In the genomic region with DNA sequence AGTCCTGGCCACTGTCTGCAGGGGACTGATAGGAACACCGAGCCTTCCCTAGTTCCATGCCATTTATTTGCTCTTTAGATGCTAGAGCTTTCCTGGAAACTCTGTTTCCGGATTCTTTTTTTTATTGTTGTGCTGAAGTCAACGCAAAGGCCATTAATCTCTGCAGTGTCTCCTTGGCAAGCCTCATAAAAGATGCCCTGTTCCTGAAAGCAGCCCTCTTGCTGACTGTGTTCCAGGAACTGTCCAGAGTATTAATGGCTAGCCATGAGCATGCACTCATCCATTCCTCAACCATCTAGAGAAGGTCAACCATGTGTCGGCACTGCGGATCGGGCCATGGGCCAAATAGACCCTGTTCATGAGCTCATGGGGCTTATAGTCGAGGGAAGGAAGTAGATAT, we compare ENCODE assay signal across 25 cellular contexts. TPM values are rescaled to one million over a fixed set of nuclear protein-coding genes. Genes with fewer than 3 reads are reported as not detected.
DNase-seq lines count a peak whose midpoint lies in the region; ATAC-seq, FAIRE-seq and TF ChIP-seq lines count a peak whose summit lies in the region.
"Had no signal": no experiment of that assay in that cellular context is flagged by ENCODE, and none has a peak within 500 bp of the region (broad histone marks: within the 10 kb centered on the region; RNA-seq: fewer than 3 reads in every experiment).

No MANE protein-coding gene starts in this region.

- H3K4me3 Mint-ChIP-seq in astrocyte (ENCODE audit: unreplicated experiment) = no peak overlapping the region
- H3K4me3 Mint-ChIP-seq: CD4-positive, alpha-beta T cell; memory B cell had no signal

- H2AFZ ChIP-seq in astrocyte (ENCODE audit: low read depth, low read length) = no peak overlapping the region

- FAIRE-seq in astrocyte (lab: Jason Lieb, UNC) = no peak
- FAIRE-seq: GM12892 had no signal

- H3K9me3 Mint-ChIP-seq in astrocyte (ENCODE audit: unreplicated experiment) = no peaks in the 10 kb centered on the region
- H3K9me3 Mint-ChIP-seq: CD4-positive, alpha-beta T cell; memory B cell had no signal

- no peaks in the 10 kb centered on the region for H3K36me3 ChIP-seq in heart right ventricle
- H3K36me3 ChIP-seq in astrocyte (ENCODE audit: insufficient read depth, low read length) = no peaks in the 10 kb centered on the region
- no peaks in the 10 kb centered on the region for H3K36me3 ChIP-seq in muscle layer of colon (ENCODE audit: insufficient read depth, low read length)
- no peaks in the 10 kb centered on the region for H3K36me3 ChIP-seq in aorta (ENCODE audit: control insufficient read depth in 1 of 2, insufficient read depth in 2 of 2, low read length in 1 of 2)
- H3K36me3 ChIP-seq: breast epithelium, esophagus squamous epithelium, neutrophil had no signal

- DNase-seq in heart right ventricle = no peak
- DNase-seq in cardiac septum (ENCODE audit: low spot score) = no peak
- DNase-seq in astrocyte (ENCODE audit: low read depth) = peak; percentile 30
- DNase-seq in ureter (ENCODE audit: low spot score) = peak; percentile 46
- no peak for DNase-seq in SW 1271 (lab: John Stamatoyannopoulos, UW)
- no peak for DNase-seq in aorta
- DNase-seq: 8988T; activated CD4-positive, CD25-positive, alpha-beta regulatory T cell; activated naive CD4-positive, alpha-beta T cell treated with Interleukin-2 at 50 U/mL for 16 hours; amniotic stem cell; CD4-positive, alpha-beta T cell; esophagus squamous epithelium; foreskin melanocyte; HCEC 1CT; NCI-H446 treated with DMSO at 0.1 percent for 48 hours; psoas muscle; stimulated activated naive CD8-positive, alpha-beta T cell treated with anti-CD3 and anti-CD28 coated beads, Interleukin-15, Interleukin-2, amounts not matched to agents 100 U/mL and 50 U/mL, for 24 hours; T1000 had no signal

- H3K27me3 ChIP-seq in heart right ventricle = no peaks in the 10 kb centered on the region
- no peaks in the 10 kb centered on the region for H3K27me3 ChIP-seq in astrocyte (ENCODE audit: insufficient read depth, low read length)
- no peaks in the 10 kb centered on the region for H3K27me3 ChIP-seq in muscle layer of colon (ENCODE audit: control insufficient read depth in 1 of 2, insufficient read depth in 2 of 2, low read length in 2 of 2)
- H3K27me3 ChIP-seq in aorta (ENCODE audit: control insufficient read depth in 1 of 2, insufficient read depth in 2 of 2, low read length in 1 of 2) = no peaks in the 10 kb centered on the region
- H3K27me3 ChIP-seq: breast epithelium, esophagus squamous epithelium had no signal

- 53 to 60% methylated on average over 7 of the region's 7 CpGs for WGBS in heart right ventricle, 2 donors
- 88 to 90% methylated on average over 7 of the region's 7 CpGs for WGBS in aorta, 2 donors

- no peak overlapping the region for H3K9ac ChIP-seq in astrocyte (ENCODE audit: low read length)
- H3K9ac ChIP-seq in muscle layer of colon (ENCODE audit: low read length) = no peak overlapping the region
- H3K9ac ChIP-seq: KMS-11 had no signal

- H3K4me1 ChIP-seq in heart right ventricle (peaks cover 7 to 62% (median 38%) of the 10 kb centered on the region in 9 donors), astrocyte (ENCODE audit: insufficient read depth, low read length) (peaks cover 7% of the 10 kb centered on the region), muscle layer of colon (ENCODE audit: insufficient read depth, low read length) (peaks cover 27% of the 10 kb centered on the region), aorta (ENCODE audit: control insufficient read depth in 1 of 2, insufficient read depth in 2 of 2, low read length in 2 of 2) (peaks cover 0 to 3% of the 10 kb centered on the region in 2 donors)
- H3K4me1 ChIP-seq: breast epithelium had no signal

- no peaks in the 10 kb centered on the region for H3K79me2 ChIP-seq in astrocyte (ENCODE audit: insufficient read depth, low read length)

- H3K27ac ChIP-seq in heart right ventricle = peak overlapping the region in 6 of 10 donors; percentile 5 to 95 (median 90)
- no peak overlapping the region for H3K27ac ChIP-seq in astrocyte (ENCODE audit: low read depth, low read length)
- peak overlapping the region; percentile 68 for H3K27ac ChIP-seq in muscle layer of colon (ENCODE audit: low read depth, low read length)
- H3K27ac ChIP-seq in aorta (ENCODE audit: low read depth in 1 of 2, low read length in 2 of 2) = no peak overlapping the region
- H3K27ac ChIP-seq: breast epithelium, esophagus squamous epithelium, KMS-11, neutrophil, psoas muscle had no signal

- ATAC-seq in heart right ventricle (no peak), GM18909 (IDR thresholded peaks at IDR 0.05; ENCODE audit: poor library complexity, unreplicated experiment) (no peak), aorta (ENCODE audit: low FRiP score) (no peak)
- ATAC-seq: psoas muscle; stimulated activated naive CD8-positive, alpha-beta T cell treated with anti-CD3 and anti-CD28 coated beads, Interleukin-15, Interleukin-2, amounts not matched to agents 100 U/mL and 50 U/mL, for 24 hours had no signal

- no peak overlapping the region for H3K4me2 ChIP-seq in astrocyte (ENCODE audit: low read length)
- H3K4me2 ChIP-seq: KMS-11 had no signal

- H3K4me1 Mint-ChIP-seq in astrocyte (ENCODE audit: low read depth, unreplicated experiment) = peaks cover 7% of the 10 kb centered on the region
- H3K4me1 Mint-ChIP-seq: memory B cell had no signal

- H3K9me3 ChIP-seq in heart right ventricle = no peaks in the 10 kb centered on the region
- no peaks in the 10 kb centered on the region for H3K9me3 ChIP-seq in astrocyte (ENCODE audit: insufficient read depth, low read depth, low read length)
- no peaks in the 10 kb centered on the region for H3K9me3 ChIP-seq in muscle layer of colon (ENCODE audit: low read length)
- H3K9me3 ChIP-seq in aorta (ENCODE audit: control insufficient read depth, low read length) = no peaks in the 10 kb centered on the region
- H3K9me3 ChIP-seq: breast epithelium, esophagus squamous epithelium, neutrophil, psoas muscle had no signal

- TF ChIP-seq CTCF in heart right ventricle (IDR thresholded peaks at IDR 0.05) (no peak), astrocyte (IDR thresholded peaks at IDR 0.05; ENCODE audit: insufficient read depth, low read depth, low read length) (no peak)

- no peak overlapping the region for H3K27ac Mint-ChIP-seq in astrocyte (ENCODE audit: unreplicated experiment)
- H3K27ac Mint-ChIP-seq: CD4-positive, alpha-beta T cell; memory B cell had no signal

- intact Hi-C loops in heart right ventricle (cut with DNase I) (loop anchor here in 7 of 10 donors (2.0 to 10.0 kb wide), 5 partner anchors 42 to 205 kb away; partner anchors contain the start of gene SMAD5 (in 7 of the 7)), cardiac septum (cut with DNase I) (loop anchor here (5.0 to 10.0 kb wide), 2 partner anchors 55 to 82 kb away; no protein-coding TSS in a partner anchor), aorta (cut with DNase I) (loop anchor here in 1 of 2 donors (10.0 kb wide), 1 partner anchor 85 kb away; no protein-coding TSS in a partner anchor)

- H3K27me3 Mint-ChIP-seq in astrocyte (ENCODE audit: low read depth, unreplicated experiment) = peaks cover 14% of the 10 kb centered on the region

- no peaks in the 10 kb centered on the region for H3K36me3 Mint-ChIP-seq in astrocyte (ENCODE audit: low read depth, unreplicated experiment)
- H3K36me3 Mint-ChIP-seq: memory B cell had no signal

- H4K20me1 ChIP-seq in astrocyte (ENCODE audit: insufficient read depth, low read length) = no peaks in the 10 kb centered on the region

- H3K4me3 ChIP-seq in heart right ventricle (no peak overlapping the region), astrocyte (ENCODE audit: insufficient read depth, low read depth, low read length) (no peak overlapping the region), muscle layer of colon (ENCODE audit: low read depth in 1 of 2, low read length in 2 of 2) (no peak overlapping the region), aorta (ENCODE audit: low read length in 2 of 2) (no peak overlapping the region)
- H3K4me3 ChIP-seq: breast epithelium, esophagus squamous epithelium, psoas muscle had no signal

RNA-seq across cellular contexts. Expression of gene SMAD5, which starts 42.8 kb away (rescaled TPM):
- 10 to 100 TPM; 33.3 to 53.8 (median 39.8) TPM for total RNA-seq in heart right ventricle
- polyA plus RNA-seq in heart right ventricle = 1 to 10 TPM; 7.0 to 8.5 TPM
- total RNA-seq in cardiac septum = 45.9 TPM
- total RNA-seq in astrocyte = 70.0 and 71.3 TPM in 2 replicates
- 86.3 TPM for total RNA-seq in ureter
- total RNA-seq in aorta = 10 to 100 TPM; 85.2 to 85.8 TPM
- polyA plus RNA-seq in aorta = 10 to 100 TPM; 11.3 to 11.9 TPM

Comparison
In these comparisons a context has a peak if more than half of its experiments do, and no peak if none do; other contexts are left out.
1. DNase-seq: peak in astrocyte (single experiment) and ureter (single experiment); none in heart right ventricle (0 of 2), cardiac septum (single experiment), SW 1271 (0 of 2) and aorta (0 of 2).
2. H3K27ac ChIP-seq: peak in heart right ventricle (6 of 10) and muscle layer of colon (single experiment); none in astrocyte (single experiment) and aorta (0 of 2).